In the genomic region with DNA sequence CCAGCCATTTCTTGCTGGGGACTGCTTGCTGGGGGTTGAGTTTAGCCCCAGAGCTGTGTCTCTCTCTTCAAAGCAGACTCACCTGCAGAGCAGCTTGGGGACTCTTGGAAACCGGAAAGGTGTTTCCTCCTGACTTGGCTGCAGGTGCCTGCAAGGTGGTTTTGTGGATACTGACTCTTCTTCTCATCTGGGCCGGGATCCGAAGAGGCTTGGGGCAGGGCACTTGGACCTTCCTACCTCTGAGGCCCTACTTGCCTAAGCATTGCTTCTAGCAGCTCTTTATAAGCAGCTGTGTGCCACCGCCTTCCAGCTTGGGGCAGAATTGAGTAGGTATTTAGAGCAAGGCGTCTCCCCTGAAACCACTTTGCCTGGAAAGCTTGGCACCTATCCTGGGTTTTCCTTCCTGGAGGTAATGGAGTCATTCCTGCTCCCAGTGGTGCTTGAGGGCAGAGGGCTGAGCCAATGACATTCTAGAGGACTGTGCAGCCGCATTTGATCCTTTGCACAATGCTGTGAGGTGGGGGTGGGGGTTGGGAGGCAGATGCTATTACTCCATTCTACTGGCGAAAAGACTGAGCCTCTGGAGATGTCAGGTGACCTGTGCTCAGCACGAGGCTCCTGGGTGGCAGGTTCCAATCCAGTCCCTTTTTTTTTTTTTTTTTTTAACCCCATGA, we compare ENCODE assay signal across 1 cellular context.
TF ChIP-seq lines count a peak whose summit lies in the region.

No MANE protein-coding gene starts in this region.

TF ChIP-seq in WTC11, 78 proteins besides CTCF, POLR2A, EP300 and RAD21 (continued from another document):
- TF ChIP-seq, protein P1, sequence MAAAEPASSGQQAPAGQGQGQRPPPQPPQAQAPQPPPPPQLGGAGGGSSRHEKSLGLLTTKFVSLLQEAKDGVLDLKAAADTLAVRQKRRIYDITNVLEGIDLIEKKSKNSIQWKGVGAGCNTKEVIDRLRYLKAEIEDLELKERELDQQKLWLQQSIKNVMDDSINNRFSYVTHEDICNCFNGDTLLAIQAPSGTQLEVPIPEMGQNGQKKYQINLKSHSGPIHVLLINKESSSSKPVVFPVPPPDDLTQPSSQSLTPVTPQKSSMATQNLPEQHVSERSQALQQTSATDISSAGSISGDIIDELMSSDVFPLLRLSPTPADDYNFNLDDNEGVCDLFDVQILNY (CRISPR knock-in tag; IDR thresholded peaks at IDR 0.05) = no peak
- TF ChIP-seq, protein P2, sequence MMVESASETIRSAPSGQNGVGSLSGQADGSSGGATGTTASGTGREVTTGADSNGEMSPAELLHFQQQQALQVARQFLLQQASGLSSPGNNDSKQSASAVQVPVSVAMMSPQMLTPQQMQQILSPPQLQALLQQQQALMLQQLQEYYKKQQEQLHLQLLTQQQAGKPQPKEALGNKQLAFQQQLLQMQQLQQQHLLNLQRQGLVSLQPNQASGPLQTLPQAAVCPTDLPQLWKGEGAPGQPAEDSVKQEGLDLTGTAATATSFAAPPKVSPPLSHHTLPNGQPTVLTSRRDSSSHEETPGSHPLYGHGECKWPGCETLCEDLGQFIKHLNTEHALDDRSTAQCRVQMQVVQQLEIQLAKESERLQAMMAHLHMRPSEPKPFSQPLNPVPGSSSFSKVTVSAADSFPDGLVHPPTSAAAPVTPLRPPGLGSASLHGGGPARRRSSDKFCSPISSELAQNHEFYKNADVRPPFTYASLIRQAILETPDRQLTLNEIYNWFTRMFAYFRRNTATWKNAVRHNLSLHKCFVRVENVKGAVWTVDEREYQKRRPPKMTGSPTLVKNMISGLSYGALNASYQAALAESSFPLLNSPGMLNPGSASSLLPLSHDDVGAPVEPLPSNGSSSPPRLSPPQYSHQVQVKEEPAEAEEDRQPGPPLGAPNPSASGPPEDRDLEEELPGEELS (CRISPR knock-in tag; IDR thresholded peaks at IDR 0.05) = no peak
